Comparison of ENCODE assay signal across 8 cellular contexts in genomic region chr3:38117748-38118420, GRCh38. TPM values are rescaled to one million over a fixed set of nuclear protein-coding genes. Genes with fewer than 3 reads are reported as not detected.
DNase-seq lines count a peak whose midpoint lies in the region; ATAC-seq and TF ChIP-seq lines count a peak whose summit lies in the region.

No MANE protein-coding gene starts in this region.

- BruUV-seq in Calu3 (replicated peaks; lab: Mats Ljungman, UMichigan): no TSS peak

- DNase-seq in Calu3 (peak; percentile 80), HL-60 (ENCODE audit: low read depth in 1 of 2, low spot score in 1 of 2) (peak; percentile 81 to 88), T follicular helper cell (ENCODE audit: low read depth) (peak; percentile 55), ascending aorta (ENCODE audit: low spot score in 2 of 2) (peak in 1 of 2 donors; percentile 73), iPS-NIHi11 (ENCODE audit: low spot score) (peak; percentile 83), DMS153 (lab: John Stamatoyannopoulos, UW) (no peak)
- DNase-seq in stimulated activated CD4-positive, alpha-beta T cell treated with anti-CD3 and anti-CD28 coated beads, Interleukin-1b, Interleukin-23, amount 100 ng/mL, for 1 hour (ENCODE audit: low read depth in 2 of 2): peak; percentile 42 to 64

- H3K4me1 ChIP-seq in ascending aorta: no peaks in the 10 kb centered on the region

- peak; percentile 55 for ATAC-seq in GM19397 (IDR thresholded peaks at IDR 0.05; ENCODE audit: unreplicated experiment)

- no peaks in the 10 kb centered on the region for H3K9me3 Mint-ChIP-seq in Calu3 (ENCODE audit: low read depth, unreplicated experiment)

- peak; percentile 68 for TF ChIP-seq CTCF in Calu3 (IDR thresholded peaks at IDR 0.05; ENCODE audit: unreplicated experiment)
- TF ChIP-seq CTCF in HL-60 (IDR thresholded peaks at IDR 0.05; ENCODE audit: insufficient read depth, low read length): peak; percentile 82
- TF ChIP-seq CTCF in ascending aorta (IDR thresholded peaks at IDR 0.05): peak; percentile 50 to 66 (median 62)

- CTCF ChIA-PET in Calu3 (lab: Charles Lee): interaction anchor here (0.7 to 1.5 kb wide), 4 partner anchors 23 to 254 kb away, joined by 3 to 15 read pairs (median 4); no protein-coding TSS in a partner anchor

- H3K36me3 ChIP-seq in ascending aorta: peaks cover 12 to 31% of the 10 kb centered on the region in 2 donors

- peaks cover 9% of the 10 kb centered on the region for H3K4me1 Mint-ChIP-seq in Calu3 (ENCODE audit: low read depth, unreplicated experiment)

- H3K27ac Mint-ChIP-seq in Calu3 (ENCODE audit: unreplicated experiment): peak overlapping the region; percentile 47

- no peaks in the 10 kb centered on the region for H3K27me3 ChIP-seq in HL-60 (ENCODE audit: insufficient read depth, poor library complexity, severe bottlenecking)
- H3K27me3 ChIP-seq in ascending aorta: no peaks in the 10 kb centered on the region

- no peaks in the 10 kb centered on the region for H3K9me3 ChIP-seq in ascending aorta

- no peak overlapping the region for H3K4me3 Mint-ChIP-seq in Calu3 (ENCODE audit: low read depth, unreplicated experiment)

- H3K27ac ChIP-seq in HL-60 (replicated peaks) (no peak overlapping the region), ascending aorta (no peak overlapping the region)

- peaks cover 13% of the 10 kb centered on the region for H3K27me3 Mint-ChIP-seq in Calu3 (ENCODE audit: unreplicated experiment)

- intact Hi-C loops in Calu3 (cut with micrococcal nuclease; ENCODE audit: unreplicated experiment): loop anchor here (2.0 to 5.0 kb wide), 3 partner anchors 113 to 179 kb away; no protein-coding TSS in a partner anchor
- intact Hi-C loops in ascending aorta (cut with DNase I): loop anchor here (5.0 kb wide), 2 partner anchors 229 to 359 kb away; partner anchors contain the start of gene XYLB

- H3K36me3 Mint-ChIP-seq in Calu3 (ENCODE audit: insufficient read depth, unreplicated experiment): peaks cover 56% of the 10 kb centered on the region

- H3K4me3 ChIP-seq in HL-60 (replicated peaks; ENCODE audit: insufficient read depth, low read length) (no peak overlapping the region), ascending aorta (no peak overlapping the region)

RNA-seq across cellular contexts. Expression of gene ACAA1, which starts 19.0 kb away (rescaled TPM):
- total RNA-seq in Calu3 (2022) (64.5 and 71.1 TPM in 2 replicates), ascending aorta (52.6 TPM)

RNA-seq across cellular contexts. Expression of gene MYD88, which starts 20.6 kb away (rescaled TPM):
- total RNA-seq in Calu3 (2022): 35.2 and 44.2 TPM in 2 replicates
- total RNA-seq in ascending aorta: 38.8 TPM

RNA-seq across cellular contexts. Expression of gene OXSR1, which starts 47.5 kb away (rescaled TPM):
- total RNA-seq in Calu3 (2022) (49.5 and 50.4 TPM in 2 replicates), ascending aorta (13.3 TPM)
